In the genomic region with DNA sequence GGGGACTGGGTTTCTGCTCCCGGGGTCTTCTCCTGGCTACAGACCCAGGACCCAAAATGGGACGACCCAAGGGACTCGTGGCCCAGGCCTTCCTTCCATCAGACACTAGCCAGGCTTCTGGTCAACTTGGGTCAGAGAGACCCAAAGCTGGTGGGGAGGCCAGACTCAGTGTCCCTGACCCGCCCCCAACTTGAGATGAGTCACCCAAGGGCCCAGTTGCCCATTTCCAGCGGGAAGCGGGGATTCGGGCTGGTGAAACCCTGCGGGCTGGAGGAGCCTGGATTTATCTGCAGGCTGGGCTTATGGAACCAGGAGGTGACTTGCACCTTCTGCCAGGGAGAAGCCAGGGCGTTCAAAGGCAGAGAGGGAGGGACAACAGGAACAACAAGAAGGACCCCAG, we compare ENCODE assay signal across 19 cellular contexts.
"Had no signal": no experiment of that assay in that cellular context is flagged by ENCODE, and none has a peak within 500 bp of the region (broad histone marks: within the 10 kb centered on the region; RNA-seq: fewer than 3 reads in every experiment).

No MANE protein-coding gene starts in this region.

- H3K9me3 ChIP-seq: neutrophil, prostate gland, testis, upper lobe of right lung had no signal

- H3K27ac ChIP-seq: neutrophil, prostate gland, upper lobe of right lung had no signal

- DNase-seq: activated CD4-positive, alpha-beta T cell treated with anti-CD3 and anti-CD28 coated beads, Interleukin-2, amount 10 ng/mL, durations not matched to agents 7 days and 5 days; activated CD4-positive, CD25-positive, alpha-beta regulatory T cell; activated CD8-positive, alpha-beta memory T cell treated with anti-CD3 and anti-CD28 coated beads for 24 hours; activated naive CD4-positive, alpha-beta T cell treated with anti-CD3 and anti-CD28 coated beads for 36 hours; amniotic stem cell; effector memory CD8-positive, alpha-beta T cell; erythroblast; hypothalamus; kidney glomerular epithelial cell; stimulated activated CD4-positive, alpha-beta T cell treated with anti-CD3 and anti-CD28 coated beads, Interleukin-4, amount 100 ng/mL, for 1 hour; stimulated activated CD8-positive, alpha-beta memory T cell treated with anti-CD3 and anti-CD28 coated beads, Interleukin-4, amount 100 ng/mL, for 48 hours; stimulated activated naive CD8-positive, alpha-beta T cell treated with anti-CD3 and anti-CD28 coated beads, Interleukin-15, Interleukin-2, amounts not matched to agents 100 U/mL and 50 U/mL, for 24 hours; T-helper 17 cell; testis; upper lobe of right lung had no signal

- H3K4me3 ChIP-seq: prostate gland, testis, upper lobe of right lung had no signal

- ATAC-seq: activated T-helper 17 cell treated with anti-CD3 and anti-CD28 coated beads, Interleukin-2, amount 50 U/mL, for 72 hours; effector memory CD8-positive, alpha-beta T cell; sciatic nerve; stimulated activated naive CD8-positive, alpha-beta T cell treated with anti-CD3 and anti-CD28 coated beads, Interleukin-15, Interleukin-2, amounts not matched to agents 100 U/mL and 50 U/mL, for 24 hours; T-helper 17 cell; upper lobe of right lung had no signal

- H3K27me3 ChIP-seq: neutrophil, testis, upper lobe of right lung had no signal
